8 cellular contexts compared by ENCODE assay signal in the genomic region with DNA sequence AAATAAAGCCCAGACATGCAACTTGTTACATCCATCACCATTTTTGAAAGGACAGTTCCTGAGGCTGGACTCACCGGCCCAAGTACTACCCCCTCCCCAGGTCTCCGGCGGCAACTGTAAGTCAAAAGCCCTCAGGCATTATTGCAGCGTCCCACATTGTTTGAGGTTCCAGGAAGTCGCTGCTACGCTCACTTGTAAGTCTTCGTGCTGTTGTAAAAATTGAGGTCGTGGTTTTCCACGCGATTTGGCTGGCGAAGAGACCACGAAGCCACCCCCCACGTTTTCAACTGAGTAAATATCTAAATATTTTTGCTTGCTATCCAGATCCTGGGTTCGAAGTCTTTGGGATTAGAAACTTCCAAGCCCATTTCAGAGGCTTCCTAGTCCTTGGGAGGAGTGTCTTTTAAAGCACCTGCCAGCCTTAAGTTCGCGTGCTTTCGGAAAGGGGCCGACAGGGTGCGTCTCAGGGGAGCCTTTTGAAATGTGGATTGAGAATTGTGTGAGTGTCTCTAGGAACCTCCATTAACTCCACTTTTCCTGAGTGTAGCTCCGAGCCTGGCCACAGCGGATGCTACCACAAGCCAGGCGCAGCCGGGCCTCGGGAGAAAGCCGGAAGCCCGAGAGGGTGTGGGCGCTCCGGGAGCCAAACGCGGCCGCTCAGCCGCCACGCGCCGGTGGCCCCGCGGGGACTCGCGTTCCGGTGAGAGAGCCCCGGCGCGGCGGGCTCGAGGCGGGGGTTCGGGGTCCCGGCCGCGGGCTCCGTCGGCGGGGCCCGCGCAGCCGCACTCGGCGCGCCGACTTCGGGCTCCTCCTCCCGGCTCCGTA.
DNase-seq lines count a peak whose midpoint lies in the region; ATAC-seq and TF ChIP-seq lines count a peak whose summit lies in the region.

A gene with protein sequence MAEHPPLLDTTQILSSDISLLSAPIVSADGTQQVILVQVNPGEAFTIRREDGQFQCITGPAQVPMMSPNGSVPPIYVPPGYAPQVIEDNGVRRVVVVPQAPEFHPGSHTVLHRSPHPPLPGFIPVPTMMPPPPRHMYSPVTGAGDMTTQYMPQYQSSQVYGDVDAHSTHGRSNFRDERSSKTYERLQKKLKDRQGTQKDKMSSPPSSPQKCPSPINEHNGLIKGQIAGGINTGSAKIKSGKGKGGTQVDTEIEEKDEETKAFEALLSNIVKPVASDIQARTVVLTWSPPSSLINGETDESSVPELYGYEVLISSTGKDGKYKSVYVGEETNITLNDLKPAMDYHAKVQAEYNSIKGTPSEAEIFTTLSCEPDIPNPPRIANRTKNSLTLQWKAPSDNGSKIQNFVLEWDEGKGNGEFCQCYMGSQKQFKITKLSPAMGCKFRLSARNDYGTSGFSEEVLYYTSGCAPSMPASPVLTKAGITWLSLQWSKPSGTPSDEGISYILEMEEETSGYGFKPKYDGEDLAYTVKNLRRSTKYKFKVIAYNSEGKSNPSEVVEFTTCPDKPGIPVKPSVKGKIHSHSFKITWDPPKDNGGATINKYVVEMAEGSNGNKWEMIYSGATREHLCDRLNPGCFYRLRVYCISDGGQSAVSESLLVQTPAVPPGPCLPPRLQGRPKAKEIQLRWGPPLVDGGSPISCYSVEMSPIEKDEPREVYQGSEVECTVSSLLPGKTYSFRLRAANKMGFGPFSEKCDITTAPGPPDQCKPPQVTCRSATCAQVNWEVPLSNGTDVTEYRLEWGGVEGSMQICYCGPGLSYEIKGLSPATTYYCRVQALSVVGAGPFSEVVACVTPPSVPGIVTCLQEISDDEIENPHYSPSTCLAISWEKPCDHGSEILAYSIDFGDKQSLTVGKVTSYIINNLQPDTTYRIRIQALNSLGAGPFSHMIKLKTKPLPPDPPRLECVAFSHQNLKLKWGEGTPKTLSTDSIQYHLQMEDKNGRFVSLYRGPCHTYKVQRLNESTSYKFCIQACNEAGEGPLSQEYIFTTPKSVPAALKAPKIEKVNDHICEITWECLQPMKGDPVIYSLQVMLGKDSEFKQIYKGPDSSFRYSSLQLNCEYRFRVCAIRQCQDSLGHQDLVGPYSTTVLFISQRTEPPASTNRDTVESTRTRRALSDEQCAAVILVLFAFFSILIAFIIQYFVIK (plus strand): TSS at position 812 of the 825 bp plus-strand sequence. CDS start 30,279 bp downstream, outside the sequence.

- no peaks in the 10 kb centered on the region for H3K9me2 ChIP-seq in Loucy (replicated peaks; ENCODE audit: low read depth, low read length)

- peaks cover 28% of the 10 kb centered on the region for H3K36me3 Mint-ChIP-seq in T-helper 2 cell treated with Interferon-gamma antibody and Interleukin-4, amounts not matched to agents 5 μg/mL and 100 μg/mL, for 36 hours (ENCODE audit: low read depth)

- H3K9me3 ChIP-seq in ES-I3 (ENCODE audit: control insufficient read depth, insufficient read depth, low read length) (no peaks in the 10 kb centered on the region), Loucy (ENCODE audit: insufficient read depth, low read depth, low read length) (peaks cover 5% of the 10 kb centered on the region; the same call in 1 of the 2 replicates)

- H3F3A ChIP-seq in Loucy (ENCODE audit: low read depth), result no peaks in the 10 kb centered on the region

- H2AFZ ChIP-seq in Loucy (ENCODE audit: low read length), result peak within 1 kb of the TSS; percentile 86

- no peaks in the 10 kb centered on the region for H3K27me3 ChIP-seq in Loucy (ENCODE audit: insufficient read depth, low read length, poor library complexity, severe bottlenecking)

- no peaks in the 10 kb centered on the region for H3K27me3 Mint-ChIP-seq in T-helper 2 cell treated with Interferon-gamma antibody and Interleukin-4, amounts not matched to agents 5 μg/mL and 100 μg/mL, for 36 hours (ENCODE audit: low read depth)

- H3K27ac ChIP-seq in caudate nucleus (ENCODE audit: low read depth, low read length), result peak within 1 kb of the TSS; percentile 87

- TF ChIP-seq CTCF in Loucy (conservative IDR thresholded peaks at IDR 0.05; ENCODE audit: low read length), result peak; percentile 21; the same call in 1 of the 2 replicates

- H3K4me1 ChIP-seq in ES-I3 (ENCODE audit: insufficient read depth, low read length) (peaks cover 13% of the 10 kb centered on the region; the same call in 1 of the 2 replicates), Loucy (ENCODE audit: insufficient read depth, low read length, poor library complexity, severe bottlenecking) (peaks cover 39% of the 10 kb centered on the region)

- H3K4me3 Mint-ChIP-seq in T-helper 2 cell treated with Interferon-gamma antibody and Interleukin-4, amounts not matched to agents 5 μg/mL and 100 μg/mL, for 36 hours, result peak within 1 kb of the TSS; percentile 90

- H4K20me1 ChIP-seq in Loucy (ENCODE audit: insufficient read depth, low read length, poor library complexity, severe bottlenecking), result peaks cover 34% of the 10 kb centered on the region

- peak; percentile 8 for ATAC-seq in GM21723 (IDR thresholded peaks at IDR 0.05; ENCODE audit: unreplicated experiment)
- ATAC-seq in GM21515 (IDR thresholded peaks at IDR 0.05; ENCODE audit: unreplicated experiment), result no peak

- H3K4me2 ChIP-seq in Loucy (ENCODE audit: low read depth, low read length, poor library complexity, severe bottlenecking), result peak within 1 kb of the TSS; percentile 92

- peaks cover 38% of the 10 kb centered on the region for H3K79me2 ChIP-seq in Loucy (ENCODE audit: insufficient read depth, low read length)

- H3K4me1 Mint-ChIP-seq in T-helper 2 cell treated with Interferon-gamma antibody and Interleukin-4, amounts not matched to agents 5 μg/mL and 100 μg/mL, for 36 hours (ENCODE audit: low read depth), result peaks cover 29% of the 10 kb centered on the region

- H3K9me3 Mint-ChIP-seq in T-helper 2 cell treated with Interferon-gamma antibody and Interleukin-4, amounts not matched to agents 5 μg/mL and 100 μg/mL, for 36 hours, result peaks cover 35% of the 10 kb centered on the region

- peak within 1 kb of the TSS; percentile 99 for H3K27ac Mint-ChIP-seq in T-helper 2 cell treated with Interferon-gamma antibody and Interleukin-4, amounts not matched to agents 5 μg/mL and 100 μg/mL, for 36 hours

- H3K9ac ChIP-seq in ES-I3 (ENCODE audit: low read depth, low read length) (peak within 1 kb of the TSS; percentile 95), Loucy (ENCODE audit: low read depth, low read length, poor library complexity, severe bottlenecking) (peak within 1 kb of the TSS; percentile 89)

- H3K4me3 ChIP-seq in Loucy (ENCODE audit: low read length, poor library complexity, severe bottlenecking), result peak within 1 kb of the TSS; percentile 89

- H3K36me3 ChIP-seq in ES-I3 (ENCODE audit: insufficient read depth, low read length) (no peaks in the 10 kb centered on the region), Loucy (ENCODE audit: insufficient read depth, low read length) (no peaks in the 10 kb centered on the region)

- DNase-seq in T-helper 2 cell treated with Interferon-gamma antibody and Interleukin-4, amounts not matched to agents 5 μg/mL and 100 μg/mL, for 36 hours (ENCODE audit: low spot score), result peak; percentile 7
- DNase-seq in caudate nucleus (lab: John Stamatoyannopoulos, UW), result peak in 46 of 61 donors; percentile 8 to 89 (median 70)
- peak; percentile 77 for DNase-seq in islet precursor cell
- DNase-seq in smooth muscle cell of the brain vasculature (ENCODE audit: low read depth, low spot score), result peak; percentile 45

Comparison
In these comparisons a context has a peak if more than half of its experiments do, and no peak if none do; other contexts are left out.
1. DNase-seq: peak in every context shown above with its lines; median percentile 77 in islet precursor cell; 70 in caudate nucleus; 45 in smooth muscle cell of the brain vasculature; 7 in T-helper 2 cell treated with Interferon-gamma antibody and Interleukin-4, amounts not matched to agents 5 μg/mL and 100 μg/mL, for 36 hours.